Comparison of ENCODE assay signal across 8 cellular contexts in genomic region chr5:140632366-140633080, GRCh38. TPM values are rescaled to one million over a fixed set of nuclear protein-coding genes. Genes with fewer than 3 reads are reported as not detected.
A peak's percentile ranks its signal among the peaks of the same experiment; 100 is the strongest.
DNase-seq lines count a peak whose midpoint lies in the region; ATAC-seq and TF ChIP-seq lines count a peak whose summit lies in the region.

No MANE protein-coding gene starts in this region.

- H3K9me2 ChIP-seq in DOHH2 (replicated peaks; ENCODE audit: control insufficient read depth, low read length) = no peaks in the 10 kb centered on the region

- 0 to 1% (median 0%) methylated on average over 56 of the region's 56 CpGs for WGBS in psoas muscle, 3 donors

- ATAC-seq in GM21723 (IDR thresholded peaks at IDR 0.05; ENCODE audit: unreplicated experiment) = peak; percentile 57
- ATAC-seq in psoas muscle = peak; percentile 68 to 82 (median 78)

- H3K4me1 ChIP-seq in DOHH2 (ENCODE audit: control insufficient read depth, low read length) (peaks cover 19% of the 10 kb centered on the region), psoas muscle (peaks cover 5% of the 10 kb centered on the region)

- no peaks in the 10 kb centered on the region for H4K20me1 ChIP-seq in DOHH2 (ENCODE audit: control insufficient read depth, insufficient read depth, low read depth, low read length)

- no peaks in the 10 kb centered on the region for H3F3A ChIP-seq in DOHH2 (ENCODE audit: control insufficient read depth, insufficient read depth)

- H3K27me3 ChIP-seq in DOHH2 (ENCODE audit: control insufficient read depth, low read length) (peaks cover 31% of the 10 kb centered on the region), psoas muscle (ENCODE audit: insufficient read depth in 3 of 3, low read length in 2 of 3) (no peaks in the 10 kb centered on the region)

- H3K4me3 ChIP-seq in DOHH2 (ENCODE audit: low read length) (peak overlapping the region; percentile 44), psoas muscle (peak overlapping the region; percentile 75)

- no peak overlapping the region for H3K27ac ChIP-seq in DOHH2 (ENCODE audit: low read depth, low read length)
- H3K27ac ChIP-seq in psoas muscle = peak overlapping the region; percentile 76

- peak; percentile 48 for DNase-seq in NCI-H526 treated with DMSO at 0.1 percent for 48 hours (lab: John Stamatoyannopoulos, UW)
- DNase-seq in activated effector memory CD4-positive, alpha-beta T cell treated with anti-CD3 and anti-CD28 coated beads, Interleukin-2, amount 50 U/mL, for 16 hours = peak; percentile 80
- peak; percentile 46 for DNase-seq in germinal center (ENCODE audit: low spot score)
- peak; percentile 68 to 80 for DNase-seq in psoas muscle
- no peak for DNase-seq in NCI-H2196 treated with DMSO at 0.1 percent for 48 hours (lab: John Stamatoyannopoulos, UW; ENCODE audit: unreplicated experiment)
- no peak for DNase-seq in pons (ENCODE audit: low spot score)

- H3K9me3 ChIP-seq in DOHH2 (ENCODE audit: control insufficient read depth, insufficient read depth, low read length) (no peaks in the 10 kb centered on the region), psoas muscle (no peaks in the 10 kb centered on the region)

- no peaks in the 10 kb centered on the region for H3K79me2 ChIP-seq in DOHH2 (ENCODE audit: control insufficient read depth, low read length)

- H3K4me2 ChIP-seq in DOHH2 (ENCODE audit: low read length) = peak overlapping the region; percentile 74

- intact Hi-C loops in psoas muscle (cut with DNase I) = loop anchor here in 1 of 2 donors (5.0 to 10.0 kb wide), 2 partner anchors 35 to 228 kb away; partner anchors contain the start of gene ANKHD1

- H3K36me3 ChIP-seq in DOHH2 (ENCODE audit: control insufficient read depth, low read length) (no peaks in the 10 kb centered on the region), psoas muscle (ENCODE audit: insufficient read depth in 1 of 2, low read depth in 1 of 2) (no peaks in the 10 kb centered on the region)

- no peak for TF ChIP-seq CTCF in DOHH2 (IDR thresholded peaks at IDR 0.05; ENCODE audit: low read depth, low read length, poor library complexity, severe bottlenecking)
- no peak for TF ChIP-seq CTCF in psoas muscle (IDR thresholded peaks at IDR 0.05)

RNA-seq across cellular contexts. Expression of gene CD14, which starts 0.5 kb away (rescaled TPM):
- total RNA-seq in psoas muscle = 10 to 100 TPM; 13.9 to 43.9 (median 18.0) TPM
- 1 to 10 TPM; 4.9 to 9.0 (median 7.3) TPM for polyA plus RNA-seq in psoas muscle

RNA-seq across cellular contexts. Expression of gene TMCO6, which starts 6.7 kb away (rescaled TPM):
- 1 to 10 TPM; 3.6 to 4.9 (median 4.1) TPM for total RNA-seq in psoas muscle
- polyA plus RNA-seq in psoas muscle = 1 to 10 TPM; 5.2 to 8.1 (median 6.4) TPM

RNA-seq across cellular contexts. Expression of gene NDUFA2, which starts 14.9 kb away (rescaled TPM):
- total RNA-seq in psoas muscle = 100 to 1,000 TPM in 2 of 4 donors, 10 to 100 TPM in 2; 82.6 to 136 (median 113) TPM
- 100 to 1,000 TPM; 216 to 276 (median 252) TPM for polyA plus RNA-seq in psoas muscle

RNA-seq across cellular contexts. Expression of gene IK, which starts 15.1 kb away (rescaled TPM):
- total RNA-seq in psoas muscle = 10 to 100 TPM; 74.8 to 99.2 (median 83.4) TPM
- polyA plus RNA-seq in psoas muscle = 100 to 1,000 TPM in 1 of 3 donors, 10 to 100 TPM in 2; 96.5 to 169 (median 98.3) TPM

RNA-seq across cellular contexts. Expression of gene WDR55, which starts 32.2 kb away (rescaled TPM):
- 10 to 100 TPM in 3 of 4 donors, 1 to 10 TPM in 1; 9.9 to 20.9 (median 13.3) TPM for total RNA-seq in psoas muscle
- polyA plus RNA-seq in psoas muscle = 10 to 100 TPM; 12.3 to 33.4 (median 26.9) TPM

Comparison
In these comparisons a context has a peak if more than half of its experiments do, and no peak if none do; other contexts are left out.
1. DNase-seq: peak in NCI-H526 treated with DMSO at 0.1 percent for 48 hours (single experiment), activated effector memory CD4-positive, alpha-beta T cell treated with anti-CD3 and anti-CD28 coated beads, Interleukin-2, amount 50 U/mL, for 16 hours (single experiment), germinal center (single experiment) and psoas muscle (2 of 2); none in NCI-H2196 treated with DMSO at 0.1 percent for 48 hours (single experiment) and pons (single experiment).